ENCODE assay signal across 2 cellular contexts in genomic region chrX:24672701-24673190, GRCh38.
A peak's percentile ranks its signal among the peaks of the same experiment; 100 is the strongest.
TF ChIP-seq lines count a peak whose summit lies in the region.

No MANE protein-coding gene starts in this region.

TF ChIP-seq in GM23338, 12 proteins besides CTCF, POLR2A, EP300 and RAD21:
- TF ChIP-seq JUNB (IDR thresholded peaks at IDR 0.05; ENCODE audit: unreplicated experiment) (no peak), REST (IDR thresholded peaks at IDR 0.05; ENCODE audit: unreplicated experiment) (no peak), EZH2phosphoT487 (IDR thresholded peaks at IDR 0.05; ENCODE audit: unreplicated experiment) (no peak), ZNF331 (CRISPR knock-in tag; IDR thresholded peaks at IDR 0.05; ENCODE audit: low read depth) (no peak), EZH2 (IDR thresholded peaks at IDR 0.05; ENCODE audit: low read depth, unreplicated experiment) (no peak), CREB1 (CRISPR knock-in tag; IDR thresholded peaks at IDR 0.05; ENCODE audit: low read depth) (no peak), ZNF462 (CRISPR knock-in tag; IDR thresholded peaks at IDR 0.05) (no peak), ETS1 (IDR thresholded peaks at IDR 0.05) (no peak), NANOG (IDR thresholded peaks at IDR 0.05; ENCODE audit: borderline replicate concordance) (no peak), ZNF114 (CRISPR knock-in tag; IDR thresholded peaks at IDR 0.05) (no peak), POLR2AphosphoS5 (IDR thresholded peaks at IDR 0.05; ENCODE audit: low read depth) (no peak), STAT1 (IDR thresholded peaks at IDR 0.05; ENCODE audit: unreplicated experiment) (no peak)

TF ChIP-seq in K562, 482 proteins besides CTCF, POLR2A, EP300 and RAD21:
- peak; percentile 76 for TF ChIP-seq C11orf30 (IDR thresholded peaks at IDR 0.05; ENCODE audit: low read depth)
- TF ChIP-seq PHF20 (IDR thresholded peaks at IDR 0.05; ENCODE audit: partially characterized antibody) = no peak
- peak; percentile 16; the same call in 1 of the 2 replicates for TF ChIP-seq MAFF (IDR thresholded peaks at IDR 0.05; ENCODE audit: low read length)
- no peak for TF ChIP-seq RFX5 (IDR thresholded peaks at IDR 0.05; ENCODE audit: low read depth, low read length)
- no peak for TF ChIP-seq NRF1 (conservative IDR thresholded peaks at IDR 0.05 in 1 of 2, IDR thresholded peaks at IDR 0.05 in 1 of 2)
- peak; percentile 88 for TF ChIP-seq ZNF316 (IDR thresholded peaks at IDR 0.05)
- no peak for TF ChIP-seq NEUROD1 (IDR thresholded peaks at IDR 0.05; ENCODE audit: borderline replicate concordance, low read depth, low read length, partially characterized antibody)
- no peak for TF ChIP-seq THAP7 (CRISPR knock-in tag; IDR thresholded peaks at IDR 0.05)
- no peak for TF ChIP-seq HNRNPUL1 (IDR thresholded peaks at IDR 0.05; ENCODE audit: low read length)
- 0 out of 2 replicates have a peak, but pooled peaks have one; percentile 39 for TF ChIP-seq NFE2 (IDR thresholded peaks at IDR 0.05; ENCODE audit: low read depth)
- no peak for TF ChIP-seq DLX4 (CRISPR knock-in tag; IDR thresholded peaks at IDR 0.05)
- no peak for TF ChIP-seq CBX3 (IDR thresholded peaks at IDR 0.05; ENCODE audit: borderline replicate concordance in 1 of 2, low read length in 2 of 2)
- no peak for TF ChIP-seq ZNF277 (CRISPR knock-in tag; IDR thresholded peaks at IDR 0.05; ENCODE audit: borderline replicate concordance)
- TF ChIP-seq CBFB (CRISPR knock-in tag; IDR thresholded peaks at IDR 0.05) = no peak
- TF ChIP-seq TAL1 (IDR thresholded peaks at IDR 0.05) = no peak
- TF ChIP-seq NR3C1 (CRISPR knock-in tag; IDR thresholded peaks at IDR 0.05) = no peak
- peak; percentile 83 for TF ChIP-seq NFATC3 (IDR thresholded peaks at IDR 0.05)
- no peak for TF ChIP-seq CREB5 (CRISPR knock-in tag; IDR thresholded peaks at IDR 0.05)
- no peak for TF ChIP-seq RHOXF2B (CRISPR knock-in tag; conservative IDR thresholded peaks at IDR 0.05)
- TF ChIP-seq FIP1L1 (IDR thresholded peaks at IDR 0.05; ENCODE audit: low read depth, low read length, poor library complexity, severe bottlenecking) = no peak
- TF ChIP-seq ARID1B (IDR thresholded peaks at IDR 0.05) = peak; percentile 21; the same call in 1 of the 2 replicates
- TF ChIP-seq YBX1 (IDR thresholded peaks at IDR 0.05) = no peak
- peak; percentile 34; the same call in 1 of the 2 replicates for TF ChIP-seq CBFA2T3 (IDR thresholded peaks at IDR 0.05)
- no peak for TF ChIP-seq SRSF9 (IDR thresholded peaks at IDR 0.05; ENCODE audit: borderline replicate concordance, low read depth, low read length)
- no peak for TF ChIP-seq GATAD2B (IDR thresholded peaks at IDR 0.05; ENCODE audit: borderline replicate concordance)
- TF ChIP-seq MAFK (IDR thresholded peaks at IDR 0.05; ENCODE audit: low read length) = peak; percentile 30; the same call in 1 of the 2 replicates
- TF ChIP-seq MAFG (tag; conservative IDR thresholded peaks at IDR 0.05) = peak; percentile 88
- TF ChIP-seq RCOR1 (IDR thresholded peaks at IDR 0.05; ENCODE audit: borderline replicate concordance in 1 of 2, low read depth in 2 of 2, low read length in 2 of 2) = 0 out of 4 replicates have a peak, but pooled peaks of 1 of the 2 experiments have one; percentile 2
- TF ChIP-seq RFX1 (IDR thresholded peaks at IDR 0.05) = peak; percentile 66
- no peak for TF ChIP-seq ZNF778 (CRISPR knock-in tag; IDR thresholded peaks at IDR 0.05)
- TF ChIP-seq SPI1 (IDR thresholded peaks at IDR 0.05; ENCODE audit: borderline replicate concordance, low read depth, low read length) = no peak
- no peak for TF ChIP-seq BHLHE40 (IDR thresholded peaks at IDR 0.05; ENCODE audit: low read length)
- TF ChIP-seq L3MBTL2 (IDR thresholded peaks at IDR 0.05) = no peak
- TF ChIP-seq NR2C2 (CRISPR knock-in tag; IDR thresholded peaks at IDR 0.05) = no peak
- peak; percentile 26; the same call in 1 of the 2 replicates for TF ChIP-seq NR2C2 (tag; IDR thresholded peaks at IDR 0.05)
- no peak for TF ChIP-seq TRIM25 (IDR thresholded peaks at IDR 0.05; ENCODE audit: borderline replicate concordance)
- TF ChIP-seq ZBTB2 (IDR thresholded peaks at IDR 0.05) = no peak
- no peak for TF ChIP-seq ZNF764 (CRISPR knock-in tag; IDR thresholded peaks at IDR 0.05; ENCODE audit: low read depth)
- no peak for TF ChIP-seq SIRT6 (IDR thresholded peaks at IDR 0.05; ENCODE audit: low read depth, low read length)
TF ChIP-seq in K562: peak in this region for 12.
